Comparison of ENCODE assay signal across 8 cellular contexts in the genomic region with DNA sequence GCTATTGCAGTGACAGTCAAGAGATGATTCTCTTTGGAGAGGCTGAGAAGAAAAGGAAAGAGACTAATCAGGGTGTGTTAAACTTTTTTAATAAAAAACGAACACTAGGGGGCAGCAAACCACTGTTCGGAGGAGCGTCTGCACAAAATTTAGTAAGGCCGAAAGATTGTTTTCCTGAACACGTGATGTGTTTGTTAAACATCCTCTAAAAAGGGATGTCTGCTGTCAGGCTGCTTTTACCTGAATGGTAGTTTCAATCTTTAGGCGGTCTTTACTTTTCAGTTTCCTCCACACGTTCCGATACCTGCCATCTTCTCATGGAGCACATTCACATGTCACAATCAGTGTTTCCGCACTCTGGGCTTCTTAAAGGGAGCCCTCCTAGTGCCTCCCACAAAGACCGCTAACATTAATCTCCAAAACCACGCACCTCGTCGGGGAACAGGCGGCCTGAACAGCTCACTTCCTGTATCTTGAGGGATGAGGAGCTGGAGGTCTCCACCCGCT.
DNase-seq lines count a peak whose midpoint lies in the region; ATAC-seq and TF ChIP-seq lines count a peak whose summit lies in the region.

No MANE protein-coding gene starts in this region.

- POLR2A ChIA-PET in PC-3 (lab: Charles Lee; ENCODE audit: unreplicated experiment): no interaction called here

- ATAC-seq in PC-3: peak; percentile 64

- H3K4me3 ChIP-seq in PC-3 (ENCODE audit: low read length) (0 out of 2 replicates have a peak overlapping the region, but pooled peaks have one; percentile 29), fibroblast of villous mesenchyme (ENCODE audit: low read depth, low read length) (no peak overlapping the region), neutrophil (ENCODE audit: low read depth in 1 of 2, low read length in 1 of 2) (peak overlapping the region; percentile 16 to 49), vagina (no peak overlapping the region)

- H3K9me3 ChIP-seq in PC-3 (ENCODE audit: low read length): no peaks in the 10 kb centered on the region
- H3K9me3 ChIP-seq in neutrophil: no peaks in the 10 kb centered on the region
- no peaks in the 10 kb centered on the region for H3K9me3 ChIP-seq in vagina

- H3K4me3 Mint-ChIP-seq in activated T-helper 1 cell treated with anti-CD3 and anti-CD28 coated beads, Interleukin-12 subunit alpha, Interleukin-12 subunit beta, Interleukin-2, Interleukin-4 antibody, amounts not matched to agents 30 ng/mL and 10 ng/mL and 1 ng/mL, durations not matched to agents 14 hours and 24 hours and 36 hours: peak overlapping the region; percentile 68

- no TSS peak for BruUV-seq in PC-3 (replicated peaks; lab: Mats Ljungman, UMichigan)

- no peaks in the 10 kb centered on the region for H3K9me3 Mint-ChIP-seq in activated T-helper 1 cell treated with anti-CD3 and anti-CD28 coated beads, Interleukin-12 subunit alpha, Interleukin-12 subunit beta, Interleukin-2, Interleukin-4 antibody, amounts not matched to agents 30 ng/mL and 10 ng/mL and 1 ng/mL, durations not matched to agents 14 hours and 24 hours and 36 hours

- TF ChIP-seq POLR2A in vagina (IDR thresholded peaks at IDR 0.05): no peak

- CTCF ChIA-PET in PC-3 (lab: Charles Lee): no interaction called here

- H3F3A ChIP-seq in PC-3 (ENCODE audit: low read length, unreplicated experiment): no peaks in the 10 kb centered on the region

- peak overlapping the region; percentile 28 for H3K27ac ChIP-seq in PC-3 (ENCODE audit: low read length)
- H3K27ac ChIP-seq in neutrophil: no peak overlapping the region
- peak overlapping the region; percentile 2 for H3K27ac ChIP-seq in vagina

- TF ChIP-seq CTCF in PC-3 (conservative IDR thresholded peaks at IDR 0.05; ENCODE audit: low read depth, low read length) (peak; percentile 62), fibroblast of villous mesenchyme (IDR thresholded peaks at IDR 0.05; ENCODE audit: insufficient read depth, low read depth, low read length) (peak; percentile 45), neutrophil (IDR thresholded peaks at IDR 0.05) (peak; percentile 37), vagina (IDR thresholded peaks at IDR 0.05) (peak; percentile 38 to 75 (median 71))

- intact Hi-C loops in PC-3 (cut with micrococcal nuclease): loop anchor here (1.0 to 5.0 kb wide), 10 partner anchors 36 to 588 kb away; no protein-coding TSS in a partner anchor
- intact Hi-C loops in activated T-helper 1 cell treated with anti-CD3 and anti-CD28 coated beads, Interleukin-12 subunit alpha, Interleukin-12 subunit beta, Interleukin-2, Interleukin-4 antibody, amounts not matched to agents 30 ng/mL and 10 ng/mL and 1 ng/mL, durations not matched to agents 14 hours and 24 hours and 36 hours (cut with micrococcal nuclease): loop anchor here (1.0 to 2.0 kb wide), 8 partner anchors 25 to 1161 kb away; partner anchors contain the start of gene PLK2
- intact Hi-C loops in vagina (cut with DNase I): loop anchor here (2.0 kb wide), 1 partner anchor 1162 kb away; the partner anchor contains the start of gene PLK2

- H3K9me2 ChIP-seq in PC-3 (replicated peaks; ENCODE audit: low read length): no peaks in the 10 kb centered on the region

- peak overlapping the region; percentile 66 for H2AFZ ChIP-seq in PC-3 (ENCODE audit: low read length)

- H3K79me2 ChIP-seq in PC-3 (ENCODE audit: low read length): no peaks in the 10 kb centered on the region

- H3K36me3 Mint-ChIP-seq in activated T-helper 1 cell treated with anti-CD3 and anti-CD28 coated beads, Interleukin-12 subunit alpha, Interleukin-12 subunit beta, Interleukin-2, Interleukin-4 antibody, amounts not matched to agents 30 ng/mL and 10 ng/mL and 1 ng/mL, durations not matched to agents 14 hours and 24 hours and 36 hours (ENCODE audit: low read depth): no peaks in the 10 kb centered on the region

- peaks cover 20% of the 10 kb centered on the region for H3K4me1 ChIP-seq in PC-3 (ENCODE audit: insufficient read depth, low read length)
- peaks cover 12 to 14% of the 10 kb centered on the region in 2 experiments for H3K4me1 ChIP-seq in neutrophil (ENCODE audit: control insufficient read depth in 1 of 2, insufficient read depth in 1 of 2, low read depth in 1 of 2, low read length in 1 of 2)
- peaks cover 10% of the 10 kb centered on the region for H3K4me1 ChIP-seq in vagina

- H3K4me2 ChIP-seq in PC-3 (ENCODE audit: low read length): peak overlapping the region; percentile 66

- H3K36me3 ChIP-seq in PC-3 (ENCODE audit: low read depth, low read length) (no peaks in the 10 kb centered on the region; the same call in 1 of the 2 replicates), neutrophil (no peaks in the 10 kb centered on the region), vagina (no peaks in the 10 kb centered on the region)

- no peaks in the 10 kb centered on the region for H4K20me1 ChIP-seq in PC-3 (ENCODE audit: low read length)

- H3K4me1 Mint-ChIP-seq in activated T-helper 1 cell treated with anti-CD3 and anti-CD28 coated beads, Interleukin-12 subunit alpha, Interleukin-12 subunit beta, Interleukin-2, Interleukin-4 antibody, amounts not matched to agents 30 ng/mL and 10 ng/mL and 1 ng/mL, durations not matched to agents 14 hours and 24 hours and 36 hours (ENCODE audit: low read depth): peaks cover 30% of the 10 kb centered on the region

- H3K27me3 ChIP-seq in PC-3 (ENCODE audit: low read length) (no peaks in the 10 kb centered on the region), neutrophil (peaks cover 4% of the 10 kb centered on the region), vagina (no peaks in the 10 kb centered on the region)

- peak; percentile 35 to 76 (median 64) for DNase-seq in NCI-H1417 (lab: John Stamatoyannopoulos, UW)
- no peak for DNase-seq in NCI-H1417 treated with DMSO at 0.1 percent for 48 hours (lab: John Stamatoyannopoulos, UW)
- DNase-seq in HPDE6-E6E7 (ENCODE audit: extremely low spot score): peak; percentile 50
- DNase-seq in PC-3: peak; percentile 82
- DNase-seq in activated T-helper 1 cell treated with anti-CD3 and anti-CD28 coated beads, Interleukin-12 subunit alpha, Interleukin-12 subunit beta, Interleukin-2, Interleukin-4 antibody, amounts not matched to agents 30 ng/mL and 10 ng/mL and 1 ng/mL, durations not matched to agents 14 hours and 24 hours and 36 hours (ENCODE audit: low spot score): peak; percentile 20
- peak; percentile 89 for DNase-seq in fibroblast of villous mesenchyme (ENCODE audit: low read depth)
- peak in 1 of 2 donors; percentile 74 for DNase-seq in vagina (ENCODE audit: extremely low spot score in 2 of 2)

- H3K9ac ChIP-seq in PC-3 (ENCODE audit: low read length): peak overlapping the region; percentile 29; the same call in 1 of the 2 replicates

- H3K27me3 Mint-ChIP-seq in activated T-helper 1 cell treated with anti-CD3 and anti-CD28 coated beads, Interleukin-12 subunit alpha, Interleukin-12 subunit beta, Interleukin-2, Interleukin-4 antibody, amounts not matched to agents 30 ng/mL and 10 ng/mL and 1 ng/mL, durations not matched to agents 14 hours and 24 hours and 36 hours (ENCODE audit: insufficient read depth): peaks cover 2% of the 10 kb centered on the region

- peak overlapping the region; percentile 66 for H3K27ac Mint-ChIP-seq in activated T-helper 1 cell treated with anti-CD3 and anti-CD28 coated beads, Interleukin-12 subunit alpha, Interleukin-12 subunit beta, Interleukin-2, Interleukin-4 antibody, amounts not matched to agents 30 ng/mL and 10 ng/mL and 1 ng/mL, durations not matched to agents 14 hours and 24 hours and 36 hours

Comparison
In these comparisons a context has a peak if more than half of its experiments do, and no peak if none do; other contexts are left out.
1. H3K4me3 ChIP-seq: peak in PC-3 (single experiment) and neutrophil (2 of 2); none in fibroblast of villous mesenchyme (single experiment) and vagina (0 of 2).
2. Peak in every context shown above with its lines, with median percentiles within 50 percentile points of each other: CTCF ChIP-seq.